In the genomic region with DNA sequence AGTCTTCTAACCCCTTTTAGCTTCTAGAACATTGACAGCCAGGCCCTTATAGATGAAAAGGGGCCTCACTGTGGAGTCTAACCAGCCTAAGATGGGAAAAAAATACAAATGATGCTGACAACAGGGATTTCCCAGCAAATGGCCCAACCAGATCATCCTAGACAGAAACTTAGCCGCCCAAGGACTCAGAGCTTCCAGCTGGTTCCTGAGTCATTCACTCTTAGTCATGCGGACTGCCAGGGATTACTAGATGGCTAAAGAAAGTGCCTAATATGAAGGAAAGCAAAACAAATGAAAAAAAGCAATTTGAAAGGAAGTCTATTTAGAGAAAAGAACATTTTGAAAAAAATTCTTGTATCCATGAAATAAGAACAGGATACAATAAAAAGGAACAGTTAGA, we compare ENCODE assay signal across 9 cellular contexts. TPM values are rescaled to one million over a fixed set of nuclear protein-coding genes. Genes with fewer than 3 reads are reported as not detected.
DNase-seq lines count a peak whose midpoint lies in the region; ATAC-seq and TF ChIP-seq lines count a peak whose summit lies in the region.
"Had no signal": no experiment of that assay in that cellular context is flagged by ENCODE, and none has a peak within 500 bp of the region (broad histone marks: within the 10 kb centered on the region; RNA-seq: fewer than 3 reads in every experiment).

No MANE protein-coding gene starts in this region.

- intact Hi-C loops in natural killer cell (cut with micrococcal nuclease): no loop called here

- H3K4me1 Mint-ChIP-seq in endothelial cell (ENCODE audit: unreplicated experiment): peaks cover 20% of the 10 kb centered on the region
- H3K4me1 Mint-ChIP-seq in natural killer cell: peaks cover 69% of the 10 kb centered on the region in 2 donors

- peaks cover 2% of the 10 kb centered on the region for H3K27me3 Mint-ChIP-seq in endothelial cell (ENCODE audit: unreplicated experiment)
- no peaks in the 10 kb centered on the region for H3K27me3 Mint-ChIP-seq in natural killer cell (ENCODE audit: low read depth in 2 of 2)

- no peak for ATAC-seq in natural killer cell
- ATAC-seq in HG02840 (IDR thresholded peaks at IDR 0.05; ENCODE audit: low FRiP score, unreplicated experiment): no peak

- H3K27ac Mint-ChIP-seq in endothelial cell (ENCODE audit: unreplicated experiment) (no peak overlapping the region), natural killer cell (peak overlapping the region; percentile 48 to 62)

- H3K9me3 Mint-ChIP-seq in endothelial cell (ENCODE audit: unreplicated experiment) (peaks cover 3% of the 10 kb centered on the region), natural killer cell (peaks cover 0 to 4% of the 10 kb centered on the region in 2 donors)

- H3K4me3 Mint-ChIP-seq in endothelial cell (ENCODE audit: unreplicated experiment): peak overlapping the region; percentile 21
- peak overlapping the region; percentile 4 for H3K4me3 Mint-ChIP-seq in natural killer cell
- H3K4me3 Mint-ChIP-seq: neural crest cell had no signal

- peak; percentile 86 for DNase-seq in EH (ENCODE audit: low read depth)
- DNase-seq in NCI-H226: peak; percentile 87
- no peak for DNase-seq in endothelial cell (ENCODE audit: low spot score)
- no peak for DNase-seq in natural killer cell
- no peak for DNase-seq in stimulated activated CD4-positive, alpha-beta T cell treated with anti-CD3 and anti-CD28 coated beads, Interleukin-4, amount 100 ng/mL, for 1 hour
- DNase-seq in NCI-H1092 (lab: John Stamatoyannopoulos, UW): no peak
- DNase-seq: activated CD4-positive, alpha-beta T cell treated with anti-CD3 and anti-CD28 coated beads, Interleukin-2, amount 50 U/mL, for 48 hours had no signal

- TF ChIP-seq CTCF in endothelial cell (IDR thresholded peaks at IDR 0.05; ENCODE audit: unreplicated experiment) (no peak), natural killer cell (IDR thresholded peaks at IDR 0.05) (no peak)

- H3K36me3 Mint-ChIP-seq in endothelial cell (ENCODE audit: low read depth, unreplicated experiment) (peaks cover 30% of the 10 kb centered on the region), natural killer cell (peaks cover 9% of the 10 kb centered on the region)

RNA-seq across cellular contexts. Expression of a gene that starts 23.7 kb away (rescaled TPM):
- total RNA-seq in endothelial cell (ENCODE audit: unreplicated experiment): 147 TPM
- total RNA-seq in natural killer cell: 100 to 1,000 TPM; 126 to 180 (median 173) TPM

RNA-seq across cellular contexts. Expression of a gene that starts 59.9 kb away (rescaled TPM):
- total RNA-seq in endothelial cell (ENCODE audit: unreplicated experiment): 0.23 TPM
- under 1 TPM; 0.19 to 0.30 (median 0.27) TPM for total RNA-seq in natural killer cell

Comparison
In these comparisons a context has a peak if more than half of its experiments do, and no peak if none do; other contexts are left out.
1. DNase-seq: peak in EH (single experiment) and NCI-H226 (single experiment); none in endothelial cell (single experiment), natural killer cell (single experiment), stimulated activated CD4-positive, alpha-beta T cell treated with anti-CD3 and anti-CD28 coated beads, Interleukin-4, amount 100 ng/mL, for 1 hour (single experiment) and NCI-H1092 (single experiment).